Comparison of ENCODE assay signal across 9 cellular contexts in genomic region chr20:63709149-63709527, GRCh38. TPM values are rescaled to one million over a fixed set of nuclear protein-coding genes. Genes with fewer than 3 reads are reported as not detected.
A peak's percentile ranks its signal among the peaks of the same experiment; 100 is the strongest.
DNase-seq lines count a peak whose midpoint lies in the region; ATAC-seq and TF ChIP-seq lines count a peak whose summit lies in the region.
"Had no signal": no experiment of that assay in that cellular context is flagged by ENCODE, and none has a peak within 500 bp of the region (broad histone marks: within the 10 kb centered on the region; RNA-seq: fewer than 3 reads in every experiment).

No MANE protein-coding gene starts in this region.

- peaks cover 8% of the 10 kb centered on the region for H3K4me1 ChIP-seq in HUES6 (ENCODE audit: control insufficient read depth, insufficient read depth, low read length)

- peaks cover 30 to 56% (median 52%) of the 10 kb centered on the region in 3 donors for H3K4me1 Mint-ChIP-seq in naive B cell

- peak overlapping the region in 2 of 6 donors; percentile 44 to 79 for H3K27ac Mint-ChIP-seq in naive B cell

- H3K27ac ChIP-seq in HUES6 (ENCODE audit: low read depth, low read length), result no peak overlapping the region

- peaks cover 12 to 15% of the 10 kb centered on the region in 2 donors for H3K36me3 Mint-ChIP-seq in naive B cell

- TF ChIP-seq CTCF in AG09309 (IDR thresholded peaks at IDR 0.05; ENCODE audit: control insufficient read depth, insufficient read depth, low read depth, low read length, missing control alignments) (no peak), cardiac fibroblast (IDR thresholded peaks at IDR 0.05; ENCODE audit: low read depth, low read length) (no peak)

- peaks cover 0 to 3% (median 0%) of the 10 kb centered on the region in 7 donors for H3K9me3 Mint-ChIP-seq in naive B cell

- H3K27me3 ChIP-seq in HUES6 (ENCODE audit: control insufficient read depth, insufficient read depth, low read length), result no peaks in the 10 kb centered on the region

- ATAC-seq in naive B cell (ENCODE audit: low read depth in 2 of 2), result no peak
- ATAC-seq in GM21786 (IDR thresholded peaks at IDR 0.05; ENCODE audit: unreplicated experiment), result no peak
- no peak for ATAC-seq in HG02588 (IDR thresholded peaks at IDR 0.05; ENCODE audit: unreplicated experiment)

- peak overlapping the region; percentile 92 for H3K9ac ChIP-seq in HUES6 (ENCODE audit: low read length)

- H3K4me3 ChIP-seq in AG09309 (ENCODE audit: control insufficient read depth, low read depth, low read length) (peak overlapping the region; percentile 60), HUES6 (ENCODE audit: low read depth, low read length) (peak overlapping the region; percentile 78), cardiac fibroblast (replicated peaks in 1 of 2; ENCODE audit: low read depth in 2 of 2, low read length in 2 of 2) (peak overlapping the region; percentile 81 to 83)

- H3K27me3 Mint-ChIP-seq in naive B cell, result no peaks in the 10 kb centered on the region

- no peak for DNase-seq in AG09309 (ENCODE audit: low read depth)
- DNase-seq in cardiac fibroblast (ENCODE audit: low read depth in 2 of 2), result no peak
- DNase-seq in naive B cell, result no peak
- DNase-seq in NCI-H1417 treated with DMSO at 0.1 percent for 48 hours (lab: John Stamatoyannopoulos, UW), result no peak
- DNase-seq in dedifferentiated amniotic fluid mesenchymal stem cell (ENCODE audit: extremely low spot score), result no peak
- DNase-seq: GDM1 had no signal

- no peaks in the 10 kb centered on the region for H3K9me3 ChIP-seq in HUES6 (ENCODE audit: control insufficient read depth, insufficient read depth, low read depth, low read length)

- H3K36me3 ChIP-seq in HUES6 (ENCODE audit: control insufficient read depth, insufficient read depth, low read length), result peaks cover 63% of the 10 kb centered on the region

- H3K4me3 Mint-ChIP-seq in naive B cell, result peak overlapping the region; percentile 71 to 90 (median 82)

RNA-seq across cellular contexts. Expression of gene ZGPAT, which starts 1.3 kb away (rescaled TPM):
- polyA plus RNA-seq in naive B cell (ENCODE audit: low read depth in 6 of 6), result 10 to 100 TPM; 25.5 to 58.2 (median 28.1) TPM

RNA-seq across cellular contexts. Expression of gene ARFRP1, which starts 1.4 kb away (rescaled TPM):
- 10 to 100 TPM; 35.6 to 62.9 (median 45.8) TPM for polyA plus RNA-seq in naive B cell (ENCODE audit: low read depth in 6 of 6)

RNA-seq across cellular contexts. Expression of gene TNFRSF6B, which starts 12.7 kb away (rescaled TPM):
- not detected for polyA plus RNA-seq in naive B cell (ENCODE audit: low read depth in 6 of 6)

RNA-seq across cellular contexts. Expression of gene LIME1, which starts 27.3 kb away (rescaled TPM):
- polyA plus RNA-seq in naive B cell (ENCODE audit: low read depth in 6 of 6), result 10 to 100 TPM in 1 of 6 donors, 1 to 10 TPM in 5; 4.9 to 19.0 (median 8.8) TPM

RNA-seq across cellular contexts. Expression of gene SLC2A4RG, which starts 30.4 kb away (rescaled TPM):
- polyA plus RNA-seq in naive B cell (ENCODE audit: low read depth in 6 of 6), result 1 to 10 TPM in 3 of 6 donors, under 1 TPM in 2, not detected in 1; 0.36 to 1.4 (median 1.3) TPM
